ENCODE assay signal across 1 cellular context in the genomic region with DNA sequence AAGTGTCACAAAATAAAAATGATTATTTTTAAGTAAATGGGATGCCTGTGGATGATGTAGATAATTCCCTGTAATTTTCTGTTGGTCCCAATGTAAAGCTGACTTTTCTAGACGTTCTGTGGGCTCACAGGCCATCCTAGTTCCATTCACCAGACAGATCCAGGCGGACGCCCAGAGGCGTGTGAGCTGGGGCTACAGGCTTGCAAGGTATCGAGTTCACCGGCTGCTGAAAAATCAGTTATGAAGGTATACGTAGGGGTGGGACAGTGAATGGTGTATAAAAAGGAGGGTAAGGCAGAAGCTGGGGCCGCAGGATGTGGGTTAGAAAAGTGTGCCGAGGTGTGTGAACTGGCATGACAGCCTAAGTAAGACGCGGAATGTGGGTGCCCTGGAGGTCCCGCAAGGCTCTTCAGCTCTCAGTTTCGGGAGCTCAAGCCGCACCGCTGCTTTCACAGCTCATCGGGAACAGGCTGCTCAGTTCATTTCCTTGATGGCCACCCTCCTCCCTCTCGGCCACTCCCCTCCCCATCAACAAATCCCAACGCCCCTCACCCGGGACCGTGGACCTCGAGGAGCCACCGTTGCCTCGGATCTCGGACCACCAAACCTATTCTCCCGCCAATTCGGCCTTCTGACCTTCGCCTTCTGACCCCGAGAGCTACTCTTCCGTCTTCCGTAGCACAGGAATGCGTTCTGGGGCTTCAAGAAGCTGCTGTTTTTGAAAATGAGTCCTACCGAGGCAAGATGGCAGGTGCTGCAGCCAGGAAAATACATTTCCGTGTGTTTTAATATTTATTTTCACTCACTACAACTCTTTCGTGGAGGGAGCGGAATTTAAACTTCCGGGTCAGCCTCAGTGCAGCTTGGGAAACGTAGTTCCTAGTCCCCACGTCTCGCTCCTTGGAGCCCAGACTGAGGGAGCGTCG.
TF ChIP-seq lines count a peak whose summit lies in the region.

A gene with protein sequence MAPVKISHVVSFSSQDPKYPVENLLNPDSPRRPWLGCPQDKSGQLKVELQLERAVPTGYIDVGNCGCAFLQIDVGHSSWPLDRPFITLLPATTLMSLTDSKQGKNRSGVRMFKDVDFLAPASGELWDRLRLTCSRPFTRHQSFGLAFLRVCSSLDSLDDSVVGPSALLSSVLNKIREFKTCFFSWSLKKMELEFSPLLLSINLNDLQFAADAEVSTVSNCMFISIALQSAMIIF (minus strand): TSS at position 782 of the 926 bp plus-strand sequence. CDS start 5,241 bp downstream, outside the sequence.

TF ChIP-seq in HEK293, 187 proteins besides CTCF, POLR2A, EP300 and RAD21 (continued from another document):
- TF ChIP-seq, protein P1, sequence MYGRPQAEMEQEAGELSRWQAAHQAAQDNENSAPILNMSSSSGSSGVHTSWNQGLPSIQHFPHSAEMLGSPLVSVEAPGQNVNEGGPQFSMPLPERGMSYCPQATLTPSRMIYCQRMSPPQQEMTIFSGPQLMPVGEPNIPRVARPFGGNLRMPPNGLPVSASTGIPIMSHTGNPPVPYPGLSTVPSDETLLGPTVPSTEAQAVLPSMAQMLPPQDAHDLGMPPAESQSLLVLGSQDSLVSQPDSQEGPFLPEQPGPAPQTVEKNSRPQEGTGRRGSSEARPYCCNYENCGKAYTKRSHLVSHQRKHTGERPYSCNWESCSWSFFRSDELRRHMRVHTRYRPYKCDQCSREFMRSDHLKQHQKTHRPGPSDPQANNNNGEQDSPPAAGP (tag by site-specific recombination; IDR thresholded peaks at IDR 0.05), result 0 out of 2 replicates have a peak, but pooled peaks have one; percentile 16
- TF ChIP-seq ZNF843 (tag by site-specific recombination; IDR thresholded peaks at IDR 0.05) (0 out of 2 replicates have a peak, but pooled peaks have one; percentile 12), ZNF677 (tag by site-specific recombination; IDR thresholded peaks at IDR 0.05) (no peak), ZNF600 (tag by site-specific recombination; IDR thresholded peaks at IDR 0.05) (peak; percentile 81; the same call in 1 of the 2 replicates), ZNF704 (tag by site-specific recombination; IDR thresholded peaks at IDR 0.05) (no peak), PATZ1 (tag by site-specific recombination; IDR thresholded peaks at IDR 0.05) (peak; percentile 22; the same call in 1 of the 2 replicates), KLF9 (tag by site-specific recombination; IDR thresholded peaks at IDR 0.05; ENCODE audit: low read depth) (peak; percentile 17; the same call in 1 of the 2 replicates), ZNF76 (tag by site-specific recombination; IDR thresholded peaks at IDR 0.05; ENCODE audit: borderline replicate concordance, low read depth) (peak; percentile 94), SP3 (tag by site-specific recombination; IDR thresholded peaks at IDR 0.05) (no peak; the same call in 1 of the 2 replicates), ZSCAN30 (tag by site-specific recombination; IDR thresholded peaks at IDR 0.05) (no peak), SP2 (tag by site-specific recombination; IDR thresholded peaks at IDR 0.05) (peak; percentile 48), ZBTB21 (tag by site-specific recombination; IDR thresholded peaks at IDR 0.05) (peak; percentile 29; the same call in 1 of the 2 replicates), ZNF184 (tag by site-specific recombination; IDR thresholded peaks at IDR 0.05) (no peak), ZNF157 (tag by site-specific recombination; IDR thresholded peaks at IDR 0.05) (no peak), ZNF248 (tag by site-specific recombination; IDR thresholded peaks at IDR 0.05) (no peak), REPIN1 (tag by site-specific recombination; IDR thresholded peaks at IDR 0.05; ENCODE audit: low read depth) (no peak), OSR2 (tag by site-specific recombination; IDR thresholded peaks at IDR 0.05) (peak; percentile 60; the same call in 1 of the 2 replicates), RBAK (tag by site-specific recombination; IDR thresholded peaks at IDR 0.05) (no peak), ZNF2 (tag by site-specific recombination; IDR thresholded peaks at IDR 0.05) (peak; percentile 72; the same call in 1 of the 2 replicates)
- TF ChIP-seq, protein P2, sequence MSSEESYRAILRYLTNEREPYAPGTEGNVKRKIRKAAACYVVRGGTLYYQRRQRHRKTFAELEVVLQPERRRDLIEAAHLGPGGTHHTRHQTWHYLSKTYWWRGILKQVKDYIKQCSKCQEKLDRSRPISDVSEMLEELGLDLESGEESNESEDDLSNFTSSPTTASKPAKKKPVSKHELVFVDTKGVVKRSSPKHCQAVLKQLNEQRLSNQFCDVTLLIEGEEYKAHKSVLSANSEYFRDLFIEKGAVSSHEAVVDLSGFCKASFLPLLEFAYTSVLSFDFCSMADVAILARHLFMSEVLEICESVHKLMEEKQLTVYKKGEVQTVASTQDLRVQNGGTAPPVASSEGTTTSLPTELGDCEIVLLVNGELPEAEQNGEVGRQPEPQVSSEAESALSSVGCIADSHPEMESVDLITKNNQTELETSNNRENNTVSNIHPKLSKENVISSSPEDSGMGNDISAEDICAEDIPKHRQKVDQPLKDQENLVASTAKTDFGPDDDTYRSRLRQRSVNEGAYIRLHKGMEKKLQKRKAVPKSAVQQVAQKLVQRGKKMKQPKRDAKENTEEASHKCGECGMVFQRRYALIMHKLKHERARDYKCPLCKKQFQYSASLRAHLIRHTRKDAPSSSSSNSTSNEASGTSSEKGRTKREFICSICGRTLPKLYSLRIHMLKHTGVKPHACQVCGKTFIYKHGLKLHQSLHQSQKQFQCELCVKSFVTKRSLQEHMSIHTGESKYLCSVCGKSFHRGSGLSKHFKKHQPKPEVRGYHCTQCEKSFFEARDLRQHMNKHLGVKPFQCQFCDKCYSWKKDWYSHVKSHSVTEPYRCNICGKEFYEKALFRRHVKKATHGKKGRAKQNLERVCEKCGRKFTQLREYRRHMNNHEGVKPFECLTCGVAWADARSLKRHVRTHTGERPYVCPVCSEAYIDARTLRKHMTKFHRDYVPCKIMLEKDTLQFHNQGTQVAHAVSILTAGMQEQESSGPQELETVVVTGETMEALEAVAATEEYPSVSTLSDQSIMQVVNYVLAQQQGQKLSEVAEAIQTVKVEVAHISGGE (tag by site-specific recombination; conservative IDR thresholded peaks at IDR 0.05; ENCODE audit: low read depth), result peak; percentile 86
- TF ChIP-seq, protein P3, sequence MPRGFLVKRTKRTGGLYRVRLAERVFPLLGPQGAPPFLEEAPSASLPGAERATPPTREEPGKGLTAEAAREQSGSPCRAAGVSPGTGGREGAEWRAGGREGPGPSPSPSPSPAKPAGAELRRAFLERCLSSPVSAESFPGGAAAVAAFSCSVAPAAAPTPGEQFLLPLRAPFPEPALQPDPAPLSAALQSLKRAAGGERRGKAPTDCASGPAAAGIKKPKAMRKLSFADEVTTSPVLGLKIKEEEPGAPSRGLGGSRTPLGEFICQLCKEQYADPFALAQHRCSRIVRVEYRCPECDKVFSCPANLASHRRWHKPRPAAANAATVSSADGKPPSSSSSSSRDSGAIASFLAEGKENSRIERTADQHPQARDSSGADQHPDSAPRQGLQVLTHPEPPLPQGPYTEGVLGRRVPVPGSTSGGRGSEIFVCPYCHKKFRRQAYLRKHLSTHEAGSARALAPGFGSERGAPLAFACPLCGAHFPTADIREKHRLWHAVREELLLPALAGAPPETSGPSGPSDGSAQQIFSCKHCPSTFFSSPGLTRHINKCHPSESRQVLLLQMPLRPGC (tag by site-specific recombination; IDR thresholded peaks at IDR 0.05), result peak; percentile 45; the same call in 1 of the 2 replicates
